ENCODE assay signal across 8 cellular contexts in genomic region chr6:42217523-42218367, GRCh38. TPM values are rescaled to one million over a fixed set of nuclear protein-coding genes. Genes with fewer than 3 reads are reported as not detected.
DNase-seq lines count a peak whose midpoint lies in the region; ATAC-seq, FAIRE-seq and TF ChIP-seq lines count a peak whose summit lies in the region.

TSS of gene MRPS10 (minus strand) at chr6:42217861. CDS start at chr6:42217849, 12 bp downstream.

- H3K9me3 ChIP-seq in heart left ventricle, result no peaks in the 10 kb centered on the region

- H3K4me3 ChIP-seq in heart left ventricle, result peak within 1 kb of the TSS; percentile 49 to 90 (median 80)

- peaks cover 5% of the 10 kb centered on the region for H3K36me3 Mint-ChIP-seq in T-cell
- peaks cover 12% of the 10 kb centered on the region for H3K36me3 Mint-ChIP-seq in type B pancreatic cell

- H3K27me3 ChIP-seq in heart left ventricle, result no peaks in the 10 kb centered on the region

- peak; percentile 96 for TF ChIP-seq POLR2A in GM12891 (IDR thresholded peaks at IDR 0.05; ENCODE audit: low read depth, low read length)
- peak in 1 of 2 donors; percentile 62 for TF ChIP-seq POLR2A in heart left ventricle (IDR thresholded peaks at IDR 0.05)

- ATAC-seq in HG02840 (IDR thresholded peaks at IDR 0.05; ENCODE audit: low FRiP score, unreplicated experiment) (peak; percentile 81), T-cell (replicated peaks in 1 of 4) (peak; percentile 99 to 100 (median 99)), heart left ventricle (peak; percentile 99 to 100 (median 100))

- 10% methylated on average over 29 of the region's 29 CpGs for WGBS in adipose tissue, 3 donors
- 10 to 11% (median 11%) methylated on average over 29 of the region's 29 CpGs for WGBS in heart left ventricle, 4 donors

- H3K4me3 Mint-ChIP-seq in T-cell (peak within 1 kb of the TSS; percentile 97 to 99 (median 98)), type B pancreatic cell (peak within 1 kb of the TSS; percentile 99)

- no peaks in the 10 kb centered on the region for H3K27me3 Mint-ChIP-seq in T-cell
- no peaks in the 10 kb centered on the region for H3K27me3 Mint-ChIP-seq in type B pancreatic cell

- POLR2A ChIA-PET in T-cell (lab: Charles Lee), result interaction anchor here (0.6 to 1.1 kb wide), 5 partner anchors 15 to 1358 kb away, joined by 3 to 4 read pairs (median 3); partner anchors contain the start of genes POLH (in 1 of the 2) and XPO5 (in 1 of the 2)

- DNase-seq in GM12891 (ENCODE audit: insufficient read length, low spot score) (peak; percentile 67), NCI-H1436 treated with DMSO at 0.1 percent for 48 hours (lab: John Stamatoyannopoulos, UW) (peak; percentile 79), T-cell (peak; percentile 72 to 95 (median 89)), heart left ventricle (peak; percentile 93 to 94 (median 93)), pons (ENCODE audit: low spot score) (peak; percentile 93), type B pancreatic cell (ENCODE audit: extremely low spot score, unreplicated experiment) (peak; percentile 91)

- H3K27ac Mint-ChIP-seq in T-cell (peak within 1 kb of the TSS; percentile 96 to 97), type B pancreatic cell (peak within 1 kb of the TSS; percentile 97)

- H3K36me3 ChIP-seq in heart left ventricle, result peaks cover 0 to 22% (median 14%) of the 10 kb centered on the region in 9 donors

- H3K9me3 Mint-ChIP-seq in T-cell, result no peaks in the 10 kb centered on the region
- no peaks in the 10 kb centered on the region for H3K9me3 Mint-ChIP-seq in type B pancreatic cell

- peaks cover 0 to 23% (median 12%) of the 10 kb centered on the region in 12 donors for H3K4me1 ChIP-seq in heart left ventricle

- H3K4me1 Mint-ChIP-seq in T-cell (peaks cover 15 to 32% (median 25%) of the 10 kb centered on the region in 3 donors), type B pancreatic cell (ENCODE audit: unreplicated experiment) (peaks cover 14% of the 10 kb centered on the region)

- intact Hi-C loops in heart left ventricle (cut with DNase I), result loop anchor here in 6 of 10 donors (5.0 to 10.0 kb wide), 11 partner anchors 140 to 440 kb away; partner anchors contain the start of genes BYSL (in 3 of the 6), MED20 (in 3 of the 6), PRICKLE4 (in 2 of the 6) and TOMM6 (in 2 of the 6)

- no peak within 1 kb of the TSS for H3K27ac ChIP-seq in adipose tissue (ENCODE audit: low read depth, low read length)
- peak within 1 kb of the TSS; percentile 53 to 87 (median 80) for H3K27ac ChIP-seq in heart left ventricle

- CTCF ChIA-PET in T-cell (lab: Charles Lee), result interaction anchor here (0.7 to 2.3 kb wide), 9 partner anchors 297 to 438 kb away, joined by 3 to 12 read pairs (median 4); partner anchors contain the start of genes BYSL (in 1 of the 2), FRS3 (in 1 of the 2) and MED20 (in 1 of the 2)

- TF ChIP-seq CTCF in heart left ventricle (IDR thresholded peaks at IDR 0.05) (peak in 1 of 12 donors; percentile 22), type B pancreatic cell (conservative IDR thresholded peaks at IDR 0.05) (no peak)

- FAIRE-seq in GM12891 (lab: Jason Lieb, UNC), result peak; percentile 90

TF ChIP-seq in GM12891, 5 proteins besides CTCF, POLR2A, EP300 and RAD21:
- no peak for TF ChIP-seq PAX5 (IDR thresholded peaks at IDR 0.05; ENCODE audit: insufficient read depth, low read length, severe bottlenecking)
- TF ChIP-seq POU2F2 (IDR thresholded peaks at IDR 0.05; ENCODE audit: low read depth, low read length), result peak; percentile 69; the same call in 1 of the 2 replicates
- peak; percentile 64 for TF ChIP-seq SPI1 (IDR thresholded peaks at IDR 0.05; ENCODE audit: low read depth, low read length)
- peak; percentile 99 for TF ChIP-seq TAF1 (IDR thresholded peaks at IDR 0.05; ENCODE audit: low read depth, low read length)
- peak; percentile 93 for TF ChIP-seq POLR2AphosphoS5 (IDR thresholded peaks at IDR 0.05; ENCODE audit: low read depth, low read length)

RNA-seq across cellular contexts. Expression of gene MRPS10, which starts in this region (rescaled TPM):
- 18.0 TPM for polyA plus RNA-seq in GM12891 (2012; ENCODE audit: low read depth, missing spikeins)
- 10 to 100 TPM; 17.6 to 23.6 (median 20.5) TPM for total RNA-seq in T-cell
- polyA plus RNA-seq in adipose tissue, result 10 to 100 TPM; 10.6 to 33.4 (median 22.9) TPM
- 10 to 100 TPM; 47.5 to 73.5 (median 57.3) TPM for total RNA-seq in heart left ventricle
- 10 to 100 TPM; 36.9 to 44.3 TPM for polyA plus RNA-seq in heart left ventricle
- total RNA-seq in type B pancreatic cell (ENCODE audit: low replicate concordance), result 27.3 and 29.0 TPM in 2 replicates
